In the genomic region with DNA sequence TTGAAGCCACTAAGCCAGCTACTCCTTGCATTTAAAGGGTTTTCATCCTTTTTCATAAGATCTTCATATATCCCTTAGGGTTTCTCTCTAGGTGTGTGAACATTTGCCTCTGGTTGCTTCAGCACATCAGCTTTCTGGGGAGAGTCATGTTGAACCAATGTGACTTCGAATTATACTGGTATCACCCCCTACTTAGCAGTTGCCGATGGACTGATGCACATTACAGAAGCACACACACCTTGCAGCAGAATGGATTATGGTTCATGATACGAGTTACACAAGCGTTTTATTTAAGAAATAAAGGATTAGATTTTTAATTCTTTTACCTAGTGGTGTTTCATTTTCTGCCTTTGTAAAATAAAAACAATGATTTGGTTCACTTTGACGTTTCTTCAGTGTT, we compare ENCODE assay signal across 2 cellular contexts.
TF ChIP-seq lines count a peak whose summit lies in the region.

No MANE protein-coding gene starts in this region.

TF ChIP-seq in GM23338, 12 proteins besides CTCF, POLR2A, EP300 and RAD21:
- TF ChIP-seq, protein P1, sequence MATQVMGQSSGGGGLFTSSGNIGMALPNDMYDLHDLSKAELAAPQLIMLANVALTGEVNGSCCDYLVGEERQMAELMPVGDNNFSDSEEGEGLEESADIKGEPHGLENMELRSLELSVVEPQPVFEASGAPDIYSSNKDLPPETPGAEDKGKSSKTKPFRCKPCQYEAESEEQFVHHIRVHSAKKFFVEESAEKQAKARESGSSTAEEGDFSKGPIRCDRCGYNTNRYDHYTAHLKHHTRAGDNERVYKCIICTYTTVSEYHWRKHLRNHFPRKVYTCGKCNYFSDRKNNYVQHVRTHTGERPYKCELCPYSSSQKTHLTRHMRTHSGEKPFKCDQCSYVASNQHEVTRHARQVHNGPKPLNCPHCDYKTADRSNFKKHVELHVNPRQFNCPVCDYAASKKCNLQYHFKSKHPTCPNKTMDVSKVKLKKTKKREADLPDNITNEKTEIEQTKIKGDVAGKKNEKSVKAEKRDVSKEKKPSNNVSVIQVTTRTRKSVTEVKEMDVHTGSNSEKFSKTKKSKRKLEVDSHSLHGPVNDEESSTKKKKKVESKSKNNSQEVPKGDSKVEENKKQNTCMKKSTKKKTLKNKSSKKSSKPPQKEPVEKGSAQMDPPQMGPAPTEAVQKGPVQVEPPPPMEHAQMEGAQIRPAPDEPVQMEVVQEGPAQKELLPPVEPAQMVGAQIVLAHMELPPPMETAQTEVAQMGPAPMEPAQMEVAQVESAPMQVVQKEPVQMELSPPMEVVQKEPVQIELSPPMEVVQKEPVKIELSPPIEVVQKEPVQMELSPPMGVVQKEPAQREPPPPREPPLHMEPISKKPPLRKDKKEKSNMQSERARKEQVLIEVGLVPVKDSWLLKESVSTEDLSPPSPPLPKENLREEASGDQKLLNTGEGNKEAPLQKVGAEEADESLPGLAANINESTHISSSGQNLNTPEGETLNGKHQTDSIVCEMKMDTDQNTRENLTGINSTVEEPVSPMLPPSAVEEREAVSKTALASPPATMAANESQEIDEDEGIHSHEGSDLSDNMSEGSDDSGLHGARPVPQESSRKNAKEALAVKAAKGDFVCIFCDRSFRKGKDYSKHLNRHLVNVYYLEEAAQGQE (IDR thresholded peaks at IDR 0.05; ENCODE audit: unreplicated experiment), result no peak
- TF ChIP-seq POLR2AphosphoS5 (IDR thresholded peaks at IDR 0.05; ENCODE audit: low read depth), result peak; percentile 4; the same call in 1 of the 2 replicates
- no peak for TF ChIP-seq ZNF114 (CRISPR knock-in tag; IDR thresholded peaks at IDR 0.05)
- no peak for TF ChIP-seq EZH2phosphoT487 (IDR thresholded peaks at IDR 0.05; ENCODE audit: unreplicated experiment)
- TF ChIP-seq EZH2 (IDR thresholded peaks at IDR 0.05; ENCODE audit: low read depth, unreplicated experiment), result no peak
- TF ChIP-seq CREB1 (CRISPR knock-in tag; IDR thresholded peaks at IDR 0.05; ENCODE audit: low read depth), result no peak

TF ChIP-seq in K562, 482 proteins besides CTCF, POLR2A, EP300 and RAD21:
- TF ChIP-seq L3MBTL2 (IDR thresholded peaks at IDR 0.05) (0 out of 2 replicates have a peak, but pooled peaks have one; percentile 6), ZNF695 (CRISPR knock-in tag; IDR thresholded peaks at IDR 0.05) (no peak)
